In genomic region chr1:778451-779278, GRCh38 we compare ENCODE assay signal across 8 cellular contexts.
A peak's percentile ranks its signal among the peaks of the same experiment; 100 is the strongest.
DNase-seq lines count a peak whose midpoint lies in the region; ATAC-seq, FAIRE-seq and TF ChIP-seq lines count a peak whose summit lies in the region.
"Not testable (repeated sequence)": the region's sequence is repeated elsewhere in the genome, so short reads cannot be mapped to it uniquely, and the experiment has no call there.

No MANE protein-coding gene starts in this region.

- H3K9me3 ChIP-seq in astrocyte (ENCODE audit: insufficient read depth, low read depth, low read length); neural progenitor cell (ENCODE audit: low read depth): not testable (repeated sequence)

- intact Hi-C loops in head of caudate nucleus (cut with DNase I): not testable (repeated sequence)

- H3K36me3 ChIP-seq in astrocyte (ENCODE audit: insufficient read depth, low read length); neural progenitor cell: not testable (repeated sequence)

- H3K27ac Mint-ChIP-seq in astrocyte (ENCODE audit: unreplicated experiment) (peak overlapping the region; percentile 100), neural progenitor cell (peak overlapping the region; percentile 99)

- H3K4me2 ChIP-seq in astrocyte (ENCODE audit: low read length): peak overlapping the region; percentile 83
- H3K4me2 ChIP-seq in neural progenitor cell: peak overlapping the region; percentile 82

- TF ChIP-seq CTCF in D721Med (IDR thresholded peaks at IDR 0.05; ENCODE audit: insufficient read depth, missing control alignments) (peak; percentile 23), neural progenitor cell (IDR thresholded peaks at IDR 0.05) (peak; percentile 41)
- not testable (repeated sequence) for TF ChIP-seq CTCF in astrocyte (IDR thresholded peaks at IDR 0.05; ENCODE audit: insufficient read depth, low read depth, low read length)

- not testable (repeated sequence) for H3K27me3 Mint-ChIP-seq in astrocyte (ENCODE audit: low read depth, unreplicated experiment); neural progenitor cell (ENCODE audit: insufficient read depth, low read depth)

- H3K4me3 ChIP-seq in astrocyte (ENCODE audit: insufficient read depth, low read depth, low read length): peak overlapping the region; percentile 67
- peak overlapping the region; percentile 67 for H3K4me3 ChIP-seq in neural progenitor cell

- not testable (repeated sequence) for FAIRE-seq in D721Med (lab: Jason Lieb, UNC); astrocyte (lab: Jason Lieb, UNC)

- not testable (repeated sequence) for H3K9me3 Mint-ChIP-seq in astrocyte (ENCODE audit: unreplicated experiment); neural progenitor cell

- H3K4me3 Mint-ChIP-seq in astrocyte (ENCODE audit: unreplicated experiment) (peak overlapping the region; percentile 97), neural progenitor cell (peak overlapping the region; percentile 98)

- not testable (repeated sequence) for H3K4me1 Mint-ChIP-seq in astrocyte (ENCODE audit: low read depth, unreplicated experiment); neural progenitor cell

- not testable (repeated sequence) for H4K20me1 ChIP-seq in astrocyte (ENCODE audit: insufficient read depth, low read length); neural progenitor cell (ENCODE audit: low read depth)

- H3K79me2 ChIP-seq in astrocyte (ENCODE audit: insufficient read depth, low read length): not testable (repeated sequence)
- H3K79me2 ChIP-seq in neural progenitor cell (ENCODE audit: low read depth): peaks cover 13% of the 10 kb centered on the region

- H3K27ac ChIP-seq in astrocyte (ENCODE audit: low read depth, low read length) (peak overlapping the region; percentile 88), neural progenitor cell (peak overlapping the region; percentile 82)

- ATAC-seq in GM21360 (IDR thresholded peaks at IDR 0.05; ENCODE audit: unreplicated experiment) (peak; percentile 100), HG03460 (IDR thresholded peaks at IDR 0.05; ENCODE audit: unreplicated experiment) (peak; percentile 100)

- H3K9ac ChIP-seq in astrocyte (ENCODE audit: low read length) (peak overlapping the region; percentile 83), neural progenitor cell (peak overlapping the region; percentile 69)

- H2AFZ ChIP-seq in astrocyte (ENCODE audit: low read depth, low read length) (peak overlapping the region; percentile 83), neural progenitor cell (replicated peaks) (peak overlapping the region; percentile 70)

- H3K27me3 ChIP-seq in astrocyte (ENCODE audit: insufficient read depth, low read length); neural progenitor cell: not testable (repeated sequence)

- DNase-seq in D721Med (ENCODE audit: insufficient read length, low spot score) (peak; percentile 56), T-helper 2 cell (peak; percentile 96 to 99 (median 98)), astrocyte (ENCODE audit: low read depth) (peak; percentile 95), head of caudate nucleus (peak; percentile 87 to 100 (median 98)), neural progenitor cell (ENCODE audit: low spot score) (peak; percentile 99)
- DNase-seq in stimulated activated CD8-positive, alpha-beta memory T cell treated with anti-CD3 and anti-CD28 coated beads, Interleukin-7, amount 100 ng/mL, for 24 hours (ENCODE audit: low read depth): peak; percentile 93

- H3F3A ChIP-seq in neural progenitor cell (ENCODE audit: low read depth): not testable (repeated sequence)

- H3K36me3 Mint-ChIP-seq in astrocyte (ENCODE audit: low read depth, unreplicated experiment); neural progenitor cell: not testable (repeated sequence)

- H3K4me1 ChIP-seq in astrocyte (ENCODE audit: insufficient read depth, low read length); neural progenitor cell: not testable (repeated sequence)

Comparison
In these comparisons a context has a peak if more than half of its experiments do, and no peak if none do; other contexts are left out.
1. Peak in every context shown above with its lines: DNase-seq, ATAC-seq, H3K4me3 ChIP-seq and H3K27ac ChIP-seq.